10 cellular contexts compared by ENCODE assay signal in the genomic region with DNA sequence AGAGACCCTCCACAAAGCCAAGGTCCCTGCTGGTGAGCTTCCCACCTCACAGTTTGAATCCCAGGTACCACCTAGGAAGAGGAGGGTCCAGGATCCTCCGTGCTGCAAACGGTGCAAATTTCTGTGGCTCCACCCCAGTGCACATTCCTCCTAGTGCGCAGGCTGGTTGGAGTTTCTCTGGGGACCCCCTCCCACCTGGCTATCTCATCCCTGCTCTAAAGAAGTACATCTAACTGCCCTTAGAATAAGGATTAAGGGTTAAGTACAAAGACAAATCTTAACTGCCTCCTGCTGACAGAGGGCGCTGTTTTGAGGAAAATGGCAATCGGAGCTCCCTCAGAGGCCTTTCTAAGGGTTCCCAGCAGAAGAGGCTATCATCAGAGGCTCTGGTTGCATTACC.
DNase-seq lines count a peak whose midpoint lies in the region; ATAC-seq and TF ChIP-seq lines count a peak whose summit lies in the region.
"Had no signal": no experiment of that assay in that cellular context is flagged by ENCODE, and none has a peak within 500 bp of the region (broad histone marks: within the 10 kb centered on the region; RNA-seq: fewer than 3 reads in every experiment).

No MANE protein-coding gene starts in this region.

- POLR2A ChIA-PET in activated CD4-positive, alpha-beta memory T cell treated with anti-CD3 and anti-CD28 coated beads for 36 hours (lab: Charles Lee): no interaction called here
- POLR2A ChIA-PET in activated CD4-positive, alpha-beta memory T cell treated with anti-CD3 and anti-CD28 coated beads, Interleukin-2, amount 10 ng/mL, durations not matched to agents 7 days and 5 days (lab: Charles Lee): no interaction called here

- TF ChIP-seq CTCF in brain microvascular endothelial cell (IDR thresholded peaks at IDR 0.05; ENCODE audit: low read depth, low read length, missing control alignments): peak; percentile 56
- TF ChIP-seq CTCF in smooth muscle cell (IDR thresholded peaks at IDR 0.05; ENCODE audit: borderline replicate concordance, insufficient read depth, poor library complexity, severe bottlenecking): peak; percentile 30

- no peaks in the 10 kb centered on the region for H3K27me3 ChIP-seq in brain microvascular endothelial cell (replicated peaks)
- no peaks in the 10 kb centered on the region for H3K27me3 ChIP-seq in smooth muscle cell (ENCODE audit: low read depth)
- H3K27me3 ChIP-seq: SJSA1 had no signal

- H3K27ac ChIP-seq in brain microvascular endothelial cell (no peak overlapping the region), smooth muscle cell (ENCODE audit: low read depth) (no peak overlapping the region)
- H3K27ac ChIP-seq: SJSA1 had no signal

- H2AFZ ChIP-seq in smooth muscle cell (ENCODE audit: low read depth): no peak overlapping the region

- no peaks in the 10 kb centered on the region for H3K27me3 Mint-ChIP-seq in activated CD4-positive, alpha-beta memory T cell treated with anti-CD3 and anti-CD28 coated beads for 36 hours
- H3K27me3 Mint-ChIP-seq in activated CD4-positive, alpha-beta memory T cell treated with anti-CD3 and anti-CD28 coated beads, Interleukin-2, amount 10 ng/mL, durations not matched to agents 7 days and 5 days: no peaks in the 10 kb centered on the region
- H3K27me3 Mint-ChIP-seq: IgD-negative memory B cell had no signal

- in situ Hi-C loops in brain microvascular endothelial cell (cut with HindIII; ENCODE audit: low pct_ligation_motif_present, low sequenced_read_pairs): no loop called here

- no peak overlapping the region for H3K9ac ChIP-seq in smooth muscle cell (ENCODE audit: low read depth)

- peak; percentile 11 for DNase-seq in activated CD4-positive, alpha-beta memory T cell treated with anti-CD3 and anti-CD28 coated beads for 36 hours
- DNase-seq in activated CD4-positive, alpha-beta memory T cell treated with anti-CD3 and anti-CD28 coated beads, Interleukin-2, amount 10 ng/mL, durations not matched to agents 7 days and 5 days: no peak
- DNase-seq in brain microvascular endothelial cell (no peak), smooth muscle cell (lab: John Stamatoyannopoulos, UW; ENCODE audit: unreplicated experiment) (no peak), NCI-H1694 (lab: John Stamatoyannopoulos, UW) (no peak)

- H3K79me2 ChIP-seq in smooth muscle cell (ENCODE audit: low read depth): no peaks in the 10 kb centered on the region

- no peaks in the 10 kb centered on the region for H3K9me3 ChIP-seq in smooth muscle cell (replicated peaks; ENCODE audit: low read depth)
- H3K9me3 ChIP-seq: SJSA1 had no signal

- no peak overlapping the region for H3K4me2 ChIP-seq in smooth muscle cell

- peaks cover 7% of the 10 kb centered on the region for H3K4me1 ChIP-seq in smooth muscle cell (ENCODE audit: low read depth)
- H3K4me1 ChIP-seq: SJSA1 had no signal

- H3F3A ChIP-seq in smooth muscle cell (ENCODE audit: low read depth): no peaks in the 10 kb centered on the region

- no peaks in the 10 kb centered on the region for H4K20me1 ChIP-seq in smooth muscle cell (ENCODE audit: low read depth)

- H3K4me3 ChIP-seq in brain microvascular endothelial cell (ENCODE audit: low read depth, low read length) (no peak overlapping the region), smooth muscle cell (no peak overlapping the region)
- H3K4me3 ChIP-seq: SJSA1 had no signal

- H3K36me3 ChIP-seq in brain microvascular endothelial cell (replicated peaks) (no peaks in the 10 kb centered on the region), smooth muscle cell (ENCODE audit: low read depth) (no peaks in the 10 kb centered on the region)
- H3K36me3 ChIP-seq: SJSA1 had no signal

- no peaks in the 10 kb centered on the region for H3K4me1 Mint-ChIP-seq in activated CD4-positive, alpha-beta memory T cell treated with anti-CD3 and anti-CD28 coated beads for 36 hours (ENCODE audit: low read depth)
- no peaks in the 10 kb centered on the region for H3K4me1 Mint-ChIP-seq in activated CD4-positive, alpha-beta memory T cell treated with anti-CD3 and anti-CD28 coated beads, Interleukin-2, amount 10 ng/mL, durations not matched to agents 7 days and 5 days
- H3K4me1 Mint-ChIP-seq: IgD-negative memory B cell had no signal

- WGBS in smooth muscle cell (ENCODE audit: low lambda C conversion rate): 35% methylated on average over 4 of the region's 5 CpGs

- peaks cover 2% of the 10 kb centered on the region for H3K9me3 Mint-ChIP-seq in activated CD4-positive, alpha-beta memory T cell treated with anti-CD3 and anti-CD28 coated beads for 36 hours
- H3K9me3 Mint-ChIP-seq in activated CD4-positive, alpha-beta memory T cell treated with anti-CD3 and anti-CD28 coated beads, Interleukin-2, amount 10 ng/mL, durations not matched to agents 7 days and 5 days: no peaks in the 10 kb centered on the region
- H3K9me3 Mint-ChIP-seq: IgD-negative memory B cell had no signal

- H3K4me3 Mint-ChIP-seq in activated CD4-positive, alpha-beta memory T cell treated with anti-CD3 and anti-CD28 coated beads for 36 hours: no peak overlapping the region
- no peak overlapping the region for H3K4me3 Mint-ChIP-seq in activated CD4-positive, alpha-beta memory T cell treated with anti-CD3 and anti-CD28 coated beads, Interleukin-2, amount 10 ng/mL, durations not matched to agents 7 days and 5 days
- H3K4me3 Mint-ChIP-seq: IgD-negative memory B cell had no signal

- ATAC-seq in HG03432 (IDR thresholded peaks at IDR 0.05; ENCODE audit: unreplicated experiment) (peak; percentile 76), GM19324 (IDR thresholded peaks at IDR 0.05; ENCODE audit: low FRiP score, unreplicated experiment) (no peak), GM19023 (IDR thresholded peaks at IDR 0.05; ENCODE audit: unreplicated experiment) (no peak)

- no peak overlapping the region for H3K27ac Mint-ChIP-seq in activated CD4-positive, alpha-beta memory T cell treated with anti-CD3 and anti-CD28 coated beads for 36 hours
- no peak overlapping the region for H3K27ac Mint-ChIP-seq in activated CD4-positive, alpha-beta memory T cell treated with anti-CD3 and anti-CD28 coated beads, Interleukin-2, amount 10 ng/mL, durations not matched to agents 7 days and 5 days
- H3K27ac Mint-ChIP-seq: IgD-negative memory B cell had no signal

- intact Hi-C loops in activated CD4-positive, alpha-beta memory T cell treated with anti-CD3 and anti-CD28 coated beads for 36 hours (cut with micrococcal nuclease): no loop called here

- no peaks in the 10 kb centered on the region for H3K36me3 Mint-ChIP-seq in activated CD4-positive, alpha-beta memory T cell treated with anti-CD3 and anti-CD28 coated beads for 36 hours
- no peaks in the 10 kb centered on the region for H3K36me3 Mint-ChIP-seq in activated CD4-positive, alpha-beta memory T cell treated with anti-CD3 and anti-CD28 coated beads, Interleukin-2, amount 10 ng/mL, durations not matched to agents 7 days and 5 days (ENCODE audit: low read depth)
- H3K36me3 Mint-ChIP-seq: IgD-negative memory B cell had no signal

- CTCF ChIA-PET in activated CD4-positive, alpha-beta memory T cell treated with anti-CD3 and anti-CD28 coated beads for 36 hours (lab: Charles Lee): no interaction called here
- CTCF ChIA-PET in activated CD4-positive, alpha-beta memory T cell treated with anti-CD3 and anti-CD28 coated beads, Interleukin-2, amount 10 ng/mL, durations not matched to agents 7 days and 5 days (lab: Charles Lee): interaction anchor here (0.7 kb wide), 1 partner anchor 404 kb away, joined by 3 read pairs; no protein-coding TSS in a partner anchor
